8 cellular contexts compared by ENCODE assay signal in genomic region chr9:95508242-95508967, GRCh38. TPM values are rescaled to one million over a fixed set of nuclear protein-coding genes. Genes with fewer than 3 reads are reported as not detected.
DNase-seq lines count a peak whose midpoint lies in the region; ATAC-seq, FAIRE-seq and TF ChIP-seq lines count a peak whose summit lies in the region.

No MANE protein-coding gene starts in this region.

- H3K36me3 Mint-ChIP-seq in chondrocyte (ENCODE audit: low read depth): no peaks in the 10 kb centered on the region
- no peaks in the 10 kb centered on the region for H3K36me3 Mint-ChIP-seq in mesothelial cell of epicardium

- FAIRE-seq in D721Med (lab: Jason Lieb, UNC): no peak

- H3K27me3 Mint-ChIP-seq in chondrocyte (ENCODE audit: low read depth) (no peaks in the 10 kb centered on the region), mesothelial cell of epicardium (ENCODE audit: low read depth) (peaks cover 20% of the 10 kb centered on the region)

- H3K4me1 Mint-ChIP-seq in chondrocyte (ENCODE audit: low read depth) (peaks cover 44% of the 10 kb centered on the region), mesothelial cell of epicardium (peaks cover 40% of the 10 kb centered on the region)

- H3K4me3 Mint-ChIP-seq in chondrocyte (ENCODE audit: unreplicated experiment): peak overlapping the region; percentile 96
- peak overlapping the region; percentile 97 for H3K4me3 Mint-ChIP-seq in mesothelial cell of epicardium

- ATAC-seq in GM18511 (IDR thresholded peaks at IDR 0.05; ENCODE audit: unreplicated experiment) (no peak), GM21526 (IDR thresholded peaks at IDR 0.05; ENCODE audit: low FRiP score, unreplicated experiment) (no peak)

- DNase-seq in NCI-H2196 (lab: John Stamatoyannopoulos, UW; ENCODE audit: unreplicated experiment) (peak; percentile 36), NCI-H2196 treated with DMSO at 0.1 percent for 48 hours (lab: John Stamatoyannopoulos, UW; ENCODE audit: unreplicated experiment) (no peak), RKO (ENCODE audit: low spot score) (peak; percentile 51), chondrocyte (ENCODE audit: low spot score) (no peak), mesothelial cell of epicardium (ENCODE audit: low spot score in 2 of 2, unreplicated experiment in 2 of 2) (peak in 1 of 2 experiments; percentile 62), D721Med (ENCODE audit: insufficient read length, low spot score) (no peak)

- no peak for TF ChIP-seq CTCF in chondrocyte (IDR thresholded peaks at IDR 0.05)
- no peak for TF ChIP-seq CTCF in mesothelial cell of epicardium (IDR thresholded peaks at IDR 0.05; ENCODE audit: unreplicated experiment)
- no peak for TF ChIP-seq CTCF in D721Med (IDR thresholded peaks at IDR 0.05; ENCODE audit: insufficient read depth, missing control alignments)

- H3K9me3 Mint-ChIP-seq in chondrocyte (ENCODE audit: low read depth) (no peaks in the 10 kb centered on the region), mesothelial cell of epicardium (no peaks in the 10 kb centered on the region)

- H3K27ac Mint-ChIP-seq in chondrocyte (ENCODE audit: unreplicated experiment): no peak overlapping the region
- H3K27ac Mint-ChIP-seq in mesothelial cell of epicardium: peak overlapping the region; percentile 61

RNA-seq across cellular contexts. Expression of gene PTCH1, which starts 8.4 kb away (rescaled TPM):
- 5.7 to 10.4 TPM (median 6.4 TPM) in 3 replicates for total RNA-seq in chondrocyte
- 29.9 to 36.3 TPM (median 36.1 TPM) in 3 replicates for total RNA-seq in mesothelial cell of epicardium

Comparison
In these comparisons a context has a peak if more than half of its experiments do, and no peak if none do; other contexts are left out.
1. DNase-seq: peak in NCI-H2196 (single experiment) and RKO (single experiment); none in NCI-H2196 treated with DMSO at 0.1 percent for 48 hours (single experiment), chondrocyte (single experiment) and D721Med (single experiment).